In genomic region chr6:72911463-72912153, GRCh38 we compare ENCODE assay signal across 14 cellular contexts.
DNase-seq lines count a peak whose midpoint lies in the region; ATAC-seq and TF ChIP-seq lines count a peak whose summit lies in the region.
"Had no signal": no experiment of that assay in that cellular context is flagged by ENCODE, and none has a peak within 500 bp of the region (broad histone marks: within the 10 kb centered on the region; RNA-seq: fewer than 3 reads in every experiment).

No MANE protein-coding gene starts in this region.

- no peaks in the 10 kb centered on the region for H4K20me1 ChIP-seq in SK-N-SH (ENCODE audit: insufficient read depth)

- in situ Hi-C loops in KBM-7 (cut with MboI; ENCODE audit: low pct_unique_long_range_greater_than_20kb, low sequenced_read_pairs), result no loop called here

- ATAC-seq in GM18870 (IDR thresholded peaks at IDR 0.05; ENCODE audit: unreplicated experiment) (no peak), GM19023 (IDR thresholded peaks at IDR 0.05; ENCODE audit: unreplicated experiment) (no peak)
- ATAC-seq: left cardiac atrium had no signal

- no peak overlapping the region; a peak in 1 of 4 replicates for H3K27ac ChIP-seq in SK-N-SH (ENCODE audit: low read depth in 2 of 2, low read length in 1 of 2)
- H3K27ac ChIP-seq in tibial nerve, result no peak overlapping the region
- H3K27ac ChIP-seq: adrenal gland had no signal

- WGBS in SK-N-SH (ENCODE audit: low lambda C conversion rate), result 60% methylated on average over 2 of the region's 2 CpGs
- 61 to 62% methylated on average over 2 of the region's 2 CpGs for WGBS in tibial nerve, 2 donors

- no peak for TF ChIP-seq RAD21 in SK-N-SH (IDR thresholded peaks at IDR 0.05; ENCODE audit: low read length)

- CTCF ChIA-PET in SK-N-SH (lab: Yijun Ruan, JAX), result no interaction called here

- TF ChIP-seq EP300 in SK-N-SH (IDR thresholded peaks at IDR 0.05; ENCODE audit: borderline replicate concordance in 1 of 2, low read depth in 1 of 2, low read length in 1 of 2) (no peak), tibial nerve (IDR thresholded peaks at IDR 0.05) (no peak)

- POLR2A ChIA-PET in SK-N-SH (lab: Yijun Ruan, JAX), result no interaction called here

- no peaks in the 10 kb centered on the region for H3K36me3 Mint-ChIP-seq in endothelial cell (ENCODE audit: low read depth, unreplicated experiment)

- DNase-seq in AG10803 (ENCODE audit: low read depth) (peak; percentile 52), KBM-7 (peak; percentile 74), SK-N-SH (no peak), fibroblast of the aortic adventitia (ENCODE audit: low read depth) (peak; percentile 65), endothelial cell (ENCODE audit: low spot score) (no peak), tibial nerve (ENCODE audit: low spot score in 2 of 2) (no peak)
- DNase-seq: adrenal gland, DMS53, head of caudate nucleus, left cardiac atrium, retina, SHP77 had no signal

- no peaks in the 10 kb centered on the region for H3K9me3 ChIP-seq in SK-N-SH
- no peaks in the 10 kb centered on the region for H3K9me3 ChIP-seq in tibial nerve
- H3K9me3 ChIP-seq: adrenal gland had no signal

- no peaks in the 10 kb centered on the region for H3K9me2 ChIP-seq in SK-N-SH

- H3K36me3 ChIP-seq in SK-N-SH (replicated peaks in 1 of 2; ENCODE audit: control insufficient read depth in 1 of 2, insufficient read depth in 2 of 2, low read length in 1 of 2) (no peaks in the 10 kb centered on the region), tibial nerve (no peaks in the 10 kb centered on the region)
- H3K36me3 ChIP-seq: adrenal gland had no signal

- peaks cover 13% of the 10 kb centered on the region for H3F3A ChIP-seq in SK-N-SH (replicated peaks; ENCODE audit: insufficient read depth)

- H3K4me3 ChIP-seq in AG10803 (ENCODE audit: low read length) (no peak overlapping the region), SK-N-SH (ENCODE audit: low read depth in 2 of 2, low read length in 1 of 2) (no peak overlapping the region), fibroblast of the aortic adventitia (ENCODE audit: low read depth, low read length) (no peak overlapping the region), tibial nerve (no peak overlapping the region)
- H3K4me3 ChIP-seq: adrenal gland had no signal

- H3K27me3 ChIP-seq in SK-N-SH (ENCODE audit: insufficient read depth) (no peaks in the 10 kb centered on the region), tibial nerve (no peaks in the 10 kb centered on the region)
- H3K27me3 ChIP-seq: adrenal gland had no signal

- no peak for TF ChIP-seq POLR2A in tibial nerve (IDR thresholded peaks at IDR 0.05)

- peaks cover 16% of the 10 kb centered on the region for H3K79me2 ChIP-seq in SK-N-SH (ENCODE audit: insufficient read depth)

- no peak overlapping the region for H3K4me2 ChIP-seq in SK-N-SH

- peaks cover 4% of the 10 kb centered on the region for H3K4me1 Mint-ChIP-seq in endothelial cell (ENCODE audit: unreplicated experiment)

- H2AFZ ChIP-seq in SK-N-SH (ENCODE audit: low read depth), result no peak overlapping the region

- TF ChIP-seq CTCF in AG10803 (conservative IDR thresholded peaks at IDR 0.05; ENCODE audit: low read length), result no peak
- no peak for TF ChIP-seq CTCF in SK-N-SH (IDR thresholded peaks at IDR 0.05)
- TF ChIP-seq CTCF in fibroblast of the aortic adventitia (IDR thresholded peaks at IDR 0.05; ENCODE audit: insufficient read depth, low read length), result no peak
- no peak for TF ChIP-seq CTCF in endothelial cell (IDR thresholded peaks at IDR 0.05; ENCODE audit: unreplicated experiment)
- no peak for TF ChIP-seq CTCF in tibial nerve (IDR thresholded peaks at IDR 0.05)

- H3K27ac Mint-ChIP-seq in endothelial cell (ENCODE audit: unreplicated experiment), result no peak overlapping the region

- no peak overlapping the region for H3K9ac ChIP-seq in SK-N-SH

- peaks cover 0 to 13% of the 10 kb centered on the region in 2 experiments; a peak in 1 of 4 replicates for H3K4me1 ChIP-seq in SK-N-SH (ENCODE audit: control insufficient read depth in 1 of 2, insufficient read depth in 2 of 2, low read depth in 1 of 2, low read length in 1 of 2)
- H3K4me1 ChIP-seq in tibial nerve, result peaks cover 0 to 16% (median 0%) of the 10 kb centered on the region in 4 donors
- H3K4me1 ChIP-seq: adrenal gland had no signal

- no peak overlapping the region for H3K4me3 Mint-ChIP-seq in endothelial cell (ENCODE audit: unreplicated experiment)

- no peaks in the 10 kb centered on the region for H3K27me3 Mint-ChIP-seq in endothelial cell (ENCODE audit: unreplicated experiment)

- H3K9me3 Mint-ChIP-seq in endothelial cell (ENCODE audit: unreplicated experiment), result no peaks in the 10 kb centered on the region

TF ChIP-seq in SK-N-SH, 30 proteins besides CTCF, POLR2A, EP300 and RAD21:
- TF ChIP-seq USF1 (IDR thresholded peaks at IDR 0.05; ENCODE audit: borderline replicate concordance, low read depth) (no peak), SIN3A (IDR thresholded peaks at IDR 0.05; ENCODE audit: borderline replicate concordance, low read depth, low read length) (no peak), JUND (IDR thresholded peaks at IDR 0.05) (no peak), GABPA (IDR thresholded peaks at IDR 0.05; ENCODE audit: low read depth) (no peak), TEAD4 (IDR thresholded peaks at IDR 0.05; ENCODE audit: borderline replicate concordance, insufficient read depth) (no peak), PBX3 (IDR thresholded peaks at IDR 0.05) (peak; percentile 2; the same call in 1 of the 2 replicates), NFIC (IDR thresholded peaks at IDR 0.05; ENCODE audit: borderline replicate concordance) (peak; percentile 74), EZH2phosphoT487 (IDR thresholded peaks at IDR 0.05; ENCODE audit: borderline replicate concordance, low read depth) (no peak), CHD2 (IDR thresholded peaks at IDR 0.05; ENCODE audit: low read length, partially characterized antibody) (no peak), YY1 (IDR thresholded peaks at IDR 0.05; ENCODE audit: low read depth) (no peak), MXI1 (IDR thresholded peaks at IDR 0.05; ENCODE audit: low read depth, low read length) (no peak), IRF3 (IDR thresholded peaks at IDR 0.05; ENCODE audit: low read depth, low read length) (no peak), TAF1 (IDR thresholded peaks at IDR 0.05; ENCODE audit: borderline replicate concordance, low read depth, low read length) (no peak)

Comparison
In these comparisons a context has a peak if more than half of its experiments do, and no peak if none do; other contexts are left out.
1. DNase-seq: peak in AG10803 (single experiment), KBM-7 (single experiment) and fibroblast of the aortic adventitia (single experiment); none in SK-N-SH (single experiment), endothelial cell (single experiment) and tibial nerve (0 of 2).